11 cellular contexts compared by ENCODE assay signal in genomic region chr15:65954289-65954741, GRCh38.
DNase-seq lines count a peak whose midpoint lies in the region; ATAC-seq and TF ChIP-seq lines count a peak whose summit lies in the region.
"Had no signal": no experiment of that assay in that cellular context is flagged by ENCODE, and none has a peak within 500 bp of the region (broad histone marks: within the 10 kb centered on the region; RNA-seq: fewer than 3 reads in every experiment).

No MANE protein-coding gene starts in this region.

- DNase-seq in BE2C (peak; percentile 78), Panc1 (ENCODE audit: low read depth, low spot score) (no peak), HK-2 (ENCODE audit: unreplicated experiment) (no peak)
- DNase-seq: NCI-H1694; stimulated activated CD4-positive, alpha-beta T cell treated with anti-CD3 and anti-CD28 coated beads, Interleukin-2, amount 100 ng/mL, for 24 hours had no signal

- H3K4me3 ChIP-seq in BE2C (ENCODE audit: low read depth, low read length) (no peak overlapping the region), HUES6 (ENCODE audit: low read depth, low read length) (no peak overlapping the region), Panc1 (ENCODE audit: low read depth in 2 of 2, low read length in 2 of 2) (no peak overlapping the region)

- intact Hi-C loops in Panc1 (cut with micrococcal nuclease; ENCODE audit: unreplicated experiment), result no loop called here

- CTCF ChIA-PET in Panc1 (lab: Charles Lee), result no interaction called here

- ATAC-seq in Panc1 (peak; percentile 64), esophagus mucosa (peak; percentile 32), GM18861 (IDR thresholded peaks at IDR 0.05; ENCODE audit: unreplicated experiment) (no peak), HG02798 (IDR thresholded peaks at IDR 0.05; ENCODE audit: poor library complexity, unreplicated experiment) (no peak), HG03025 (IDR thresholded peaks at IDR 0.05; ENCODE audit: low FRiP score, unreplicated experiment) (no peak)

- H3K36me3 ChIP-seq in BE2C (no peaks in the 10 kb centered on the region), HUES6 (ENCODE audit: control insufficient read depth, insufficient read depth, low read length) (no peaks in the 10 kb centered on the region), Panc1 (ENCODE audit: control insufficient read depth, insufficient read depth, low read length) (no peaks in the 10 kb centered on the region)
- H3K36me3 ChIP-seq: neutrophil had no signal

- peak overlapping the region; percentile 52; the same call in 1 of the 2 replicates for H3K27ac ChIP-seq in HUES6 (ENCODE audit: low read depth, low read length)
- H3K27ac ChIP-seq in Panc1 (ENCODE audit: low read length), result no peak overlapping the region
- H3K27ac ChIP-seq: neutrophil had no signal

- peak overlapping the region; percentile 49 for H3K9ac ChIP-seq in HUES6 (ENCODE audit: low read length)

- in situ Hi-C loops in Panc1 (cut with HindIII; ENCODE audit: low pct_unique_long_range_greater_than_20kb, low sequenced_read_pairs), result no loop called here

- peaks cover 14% of the 10 kb centered on the region for H3K4me1 ChIP-seq in BE2C
- peaks cover 22% of the 10 kb centered on the region for H3K4me1 ChIP-seq in HUES6 (ENCODE audit: control insufficient read depth, insufficient read depth, low read length)
- H3K4me1 ChIP-seq in Panc1 (ENCODE audit: control insufficient read depth, insufficient read depth, low read length), result peaks cover 10% of the 10 kb centered on the region

- peak; percentile 23; the same call in 1 of the 2 replicates for TF ChIP-seq CTCF in BE2C (IDR thresholded peaks at IDR 0.05; ENCODE audit: low read depth, low read length)
- no peak for TF ChIP-seq CTCF in Panc1 (IDR thresholded peaks at IDR 0.05)

- BruUV-seq in Panc1 (replicated peaks; lab: Mats Ljungman, UMichigan), result no TSS peak

- H3K9me3 ChIP-seq in BE2C (no peaks in the 10 kb centered on the region), HUES6 (ENCODE audit: control insufficient read depth, insufficient read depth, low read depth, low read length) (no peaks in the 10 kb centered on the region), Panc1 (ENCODE audit: control insufficient read depth, insufficient read depth, low read depth, low read length) (no peaks in the 10 kb centered on the region)
- H3K9me3 ChIP-seq: neutrophil had no signal

- H3K27me3 ChIP-seq in BE2C, result no peaks in the 10 kb centered on the region
- no peaks in the 10 kb centered on the region for H3K27me3 ChIP-seq in HUES6 (ENCODE audit: control insufficient read depth, insufficient read depth, low read length)
- no peaks in the 10 kb centered on the region; the same call in 1 of the 2 replicates for H3K27me3 ChIP-seq in Panc1 (ENCODE audit: control insufficient read depth, insufficient read depth, low read length)

- POLR2A ChIA-PET in Panc1 (lab: Charles Lee), result no interaction called here

Comparison
In these comparisons a context has a peak if more than half of its experiments do, and no peak if none do; other contexts are left out.
1. ATAC-seq: peak in Panc1 (single experiment) and esophagus mucosa (single experiment); none in GM18861 (single experiment), HG02798 (single experiment) and HG03025 (single experiment).